Comparison of ENCODE assay signal across 11 cellular contexts in genomic region chr4:76611611-76612010, GRCh38.
DNase-seq lines count a peak whose midpoint lies in the region; ATAC-seq and TF ChIP-seq lines count a peak whose summit lies in the region.
"Had no signal": no experiment of that assay in that cellular context is flagged by ENCODE, and none has a peak within 500 bp of the region (broad histone marks: within the 10 kb centered on the region; RNA-seq: fewer than 3 reads in every experiment).

No MANE protein-coding gene starts in this region.

- no peaks in the 10 kb centered on the region for H3K9me3 Mint-ChIP-seq in chondrocyte (ENCODE audit: low read depth)

- intact Hi-C loops in sciatic nerve (cut with DNase I) = no loop called here

- ATAC-seq in sciatic nerve = peak; percentile 79
- ATAC-seq in GM21526 (IDR thresholded peaks at IDR 0.05; ENCODE audit: low FRiP score, unreplicated experiment) = no peak
- ATAC-seq in GM18868 (IDR thresholded peaks at IDR 0.05; ENCODE audit: unreplicated experiment) = no peak

- no peak for TF ChIP-seq CTCF in chondrocyte (IDR thresholded peaks at IDR 0.05)

- no peaks in the 10 kb centered on the region for H3K27me3 Mint-ChIP-seq in chondrocyte (ENCODE audit: low read depth)

- peak overlapping the region; percentile 56 for H3K4me3 Mint-ChIP-seq in chondrocyte (ENCODE audit: unreplicated experiment)

- DNase-seq in EH (ENCODE audit: low read depth) (peak; percentile 71), chondrocyte (ENCODE audit: low spot score) (no peak), kidney glomerular epithelial cell (lab: John Stamatoyannopoulos, UW) (peak; percentile 58), sciatic nerve (ENCODE audit: low spot score) (peak; percentile 62), RKO (ENCODE audit: low spot score) (no peak), putamen (ENCODE audit: low spot score) (no peak)
- DNase-seq: activated CD4-positive, alpha-beta T cell treated with anti-CD3 and anti-CD28 coated beads for 1 hour; activated effector memory CD4-positive, alpha-beta T cell treated with anti-CD3 and anti-CD28 coated beads, Interleukin-2, amount 50 U/mL, for 16 hours; hippocampal formation had no signal

- no peaks in the 10 kb centered on the region for H3K36me3 Mint-ChIP-seq in chondrocyte (ENCODE audit: low read depth)

- peaks cover 93% of the 10 kb centered on the region for H3K4me1 Mint-ChIP-seq in chondrocyte (ENCODE audit: low read depth)

- peak overlapping the region; percentile 95 for H3K27ac Mint-ChIP-seq in chondrocyte (ENCODE audit: unreplicated experiment)

Comparison
In these comparisons a context has a peak if more than half of its experiments do, and no peak if none do; other contexts are left out.
1. DNase-seq: peak in EH (single experiment), kidney glomerular epithelial cell (single experiment) and sciatic nerve (single experiment); none in chondrocyte (single experiment), RKO (single experiment) and putamen (single experiment).